Comparison of ENCODE assay signal across 14 cellular contexts in genomic region chr1:215583185-215583692, GRCh38. TPM values are rescaled to one million over a fixed set of nuclear protein-coding genes. Genes with fewer than 3 reads are reported as not detected.
A peak's percentile ranks its signal among the peaks of the same experiment; 100 is the strongest.
DNase-seq lines count a peak whose midpoint lies in the region; ATAC-seq, FAIRE-seq and TF ChIP-seq lines count a peak whose summit lies in the region.
"Had no signal": no experiment of that assay in that cellular context is flagged by ENCODE, and none has a peak within 500 bp of the region (broad histone marks: within the 10 kb centered on the region; RNA-seq: fewer than 3 reads in every experiment).

No MANE protein-coding gene starts in this region.

- DNase-seq in Calu3 (peak; percentile 70), K562 (ENCODE audit: extremely low read depth in 1 of 4, low spot score in 3 of 4) (no peak), kidney tubule cell (ENCODE audit: low spot score) (peak; percentile 80), NCI-H2196 (lab: John Stamatoyannopoulos, UW; ENCODE audit: unreplicated experiment) (no peak), T1000 (lab: John Stamatoyannopoulos, UW) (no peak), mesenteric fat pad (ENCODE audit: low spot score) (no peak), dedifferentiated amniotic fluid mesenchymal stem cell (ENCODE audit: extremely low spot score) (no peak)
- DNase-seq: activated T-cell treated with anti-CD3 and anti-CD28 coated beads, Interleukin-2, amount 50 U/mL, for 1 hour; aorta; naive B cell; spleen had no signal

- CTCF ChIA-PET in Calu3 (lab: Charles Lee), result interaction anchor here (0.5 to 1.1 kb wide), 2 partner anchors 12 to 467 kb away, joined by 4 to 5 read pairs; no protein-coding TSS in a partner anchor
- CTCF ChIA-PET in K562 (lab: Yijun Ruan, JAX; ENCODE audit: low intra/inter-chr PET ratio), result no interaction called here

- no peaks in the 10 kb centered on the region for H4K20me1 ChIP-seq in K562 (replicated peaks; ENCODE audit: control insufficient read depth, insufficient read depth, low read length)

- peaks cover 40% of the 10 kb centered on the region for H3K4me1 Mint-ChIP-seq in Calu3 (ENCODE audit: low read depth, unreplicated experiment)
- H3K4me1 Mint-ChIP-seq: naive B cell had no signal

- no peak for TF ChIP-seq POLR2A in K562 (conservative IDR thresholded peaks at IDR 0.05)

- H3K9me3 ChIP-seq in K562 (replicated peaks; ENCODE audit: control insufficient read depth, insufficient read depth, low read depth, low read length), result no peaks in the 10 kb centered on the region
- H3K9me3 ChIP-seq: Peyer's patch had no signal

- no peaks in the 10 kb centered on the region for H3K27me3 ChIP-seq in K562 (ENCODE audit: control insufficient read depth in 2 of 2, insufficient read depth in 2 of 2, low read length in 2 of 2)
- H3K27me3 ChIP-seq: Peyer's patch, spleen, tibial nerve had no signal

- in situ Hi-C loops in K562 (cut with MboI), result no loop called here

- intact Hi-C loops in Calu3 (cut with micrococcal nuclease; ENCODE audit: unreplicated experiment), result no loop called here
- intact Hi-C loops in K562 (cut with micrococcal nuclease), result no loop called here

- no peak overlapping the region for H3K9ac ChIP-seq in K562 (ENCODE audit: insufficient read depth in 1 of 2, low read depth in 2 of 2, low read length in 2 of 2)

- no peaks in the 10 kb centered on the region for H3K27me3 Mint-ChIP-seq in Calu3 (ENCODE audit: unreplicated experiment)
- H3K27me3 Mint-ChIP-seq: naive B cell had no signal

- no peak for TF ChIP-seq RAD21 in K562 (CRISPR knock-in tag; conservative IDR thresholded peaks at IDR 0.05 in 1 of 2, IDR thresholded peaks at IDR 0.05 in 1 of 2)

- no peak overlapping the region for H3K27ac ChIP-seq in K562 (ENCODE audit: extremely low read depth, low read depth, low read length)
- H3K27ac ChIP-seq: spleen, tibial nerve had no signal

- H3K4me2 ChIP-seq in K562 (ENCODE audit: insufficient read depth, low read length), result no peak overlapping the region

- H3K4me3 ChIP-seq in K562, result no peak overlapping the region
- H3K4me3 ChIP-seq: Peyer's patch, spleen, tibial nerve had no signal

- no peaks in the 10 kb centered on the region for H3K4me1 ChIP-seq in K562 (replicated peaks in 1 of 2; ENCODE audit: control insufficient read depth in 2 of 2, insufficient read depth in 2 of 2, low read length in 2 of 2)
- H3K4me1 ChIP-seq: spleen had no signal

- no peak for TF ChIP-seq EP300 in K562 (IDR thresholded peaks at IDR 0.05; ENCODE audit: low read length)

- POLR2A ChIA-PET in K562 (lab: Yijun Ruan, JAX), result interaction anchor here (1.1 kb wide), 1 partner anchor 9 kb away, joined by 4 read pairs; no protein-coding TSS in a partner anchor

- H3K9me1 ChIP-seq in K562 (ENCODE audit: control insufficient read depth, insufficient read depth, low read length), result no peaks in the 10 kb centered on the region

- TF ChIP-seq CTCF in Calu3 (IDR thresholded peaks at IDR 0.05; ENCODE audit: unreplicated experiment) (no peak), K562 (IDR thresholded peaks at IDR 0.05 in 2 of 3, conservative IDR thresholded peaks at IDR 0.05 in 1 of 3; ENCODE audit: insufficient read depth in 2 of 3, low read depth in 1 of 3, low read length in 3 of 3) (no peak)

- peak; percentile 47 for ATAC-seq in HG02610 (IDR thresholded peaks at IDR 0.05; ENCODE audit: unreplicated experiment)
- ATAC-seq in K562, result no peak; the same call in none of the 3 replicates

- no peak overlapping the region for H2AFZ ChIP-seq in K562 (ENCODE audit: low read depth, low read length)

- FAIRE-seq in K562 (lab: Jason Lieb, UNC), result no peak

- peaks cover 74% of the 10 kb centered on the region for H3K36me3 ChIP-seq in K562 (ENCODE audit: control insufficient read depth, insufficient read depth, low read length)

- no peaks in the 10 kb centered on the region for H3K79me2 ChIP-seq in K562 (ENCODE audit: control insufficient read depth, insufficient read depth, low read length)

- BruUV-seq in Calu3 (replicated peaks; lab: Mats Ljungman, UMichigan) (no TSS peak), K562 (replicated peaks; lab: Mats Ljungman, UMichigan) (no TSS peak)

- peaks cover 51% of the 10 kb centered on the region for H3K36me3 Mint-ChIP-seq in Calu3 (ENCODE audit: insufficient read depth, unreplicated experiment)

- 85% methylated on average over 5 of the region's 5 CpGs for WGBS in K562 (ENCODE audit: insufficient coverage, low coverage, missing lambda C conversion rate)

- H3K27ac Mint-ChIP-seq in Calu3 (ENCODE audit: unreplicated experiment), result peak overlapping the region; percentile 71
- H3K27ac Mint-ChIP-seq: naive B cell had no signal

- no peaks in the 10 kb centered on the region for H3K9me3 Mint-ChIP-seq in Calu3 (ENCODE audit: low read depth, unreplicated experiment)

- peak overlapping the region; percentile 51 for H3K4me3 Mint-ChIP-seq in Calu3 (ENCODE audit: low read depth, unreplicated experiment)
- H3K4me3 Mint-ChIP-seq: naive B cell had no signal

TF ChIP-seq in K562, 482 proteins besides CTCF, POLR2A, EP300 and RAD21:
- no peak for TF ChIP-seq E4F1 (CRISPR knock-in tag; IDR thresholded peaks at IDR 0.05; ENCODE audit: borderline replicate concordance)
- no peak for TF ChIP-seq NR2C1 (IDR thresholded peaks at IDR 0.05)
- peak; percentile 62 for TF ChIP-seq NR2C1 (tag; IDR thresholded peaks at IDR 0.05)

RNA-seq across cellular contexts. Expression of gene KCTD3, which starts 16.1 kb away (rescaled TPM):
- total RNA-seq in Calu3 (2022) (48.8 and 50.2 TPM in 2 replicates), K562 (2014; rRNA removed) (29.7 and 33.5 TPM in 2 replicates), K562 (2014; rRNA removed; fragmentation: Illumina TruSeq; extraction: Trizol) (53.1 and 59.2 TPM in 2 replicates), K562 (2015; rRNA removed; fragmentation: Illumina TruSeq; extraction: Trizol) (44.2 and 44.3 TPM in 2 replicates), K562 (2021) (43.3 and 48.3 TPM in 2 replicates), mesenteric fat pad (40.3 TPM)
- 38.4 and 84.2 TPM in 2 replicates for total RNA-seq in K562 (2011; cell fraction: chromatin; rRNA removed; ENCODE audit: low replicate concordance)
- 15.7 and 21.7 TPM in 2 replicates for total RNA-seq in K562 (2011; cell fraction: nucleolus; rRNA removed)
- total RNA-seq in K562 (2011; cell fraction: nucleoplasm; rRNA removed), result 36.2 and 40.0 TPM in 2 replicates
- polyA plus RNA-seq in K562 (2011; rRNA removed) (67.6 and 77.1 TPM in 2 replicates), K562 (2014; fragmentation: Illumina TruSeq; extraction: Trizol) (45.7 and 49.4 TPM in 2 replicates), K562 (2014; fragmentation: Nextera tagmentation; extraction: Ambion mirVana) (10 to 100 TPM; 12.8 to 18.2 TPM), K562 (2014; rRNA removed) (34.1 and 35.3 TPM in 2 replicates)
- polyA plus RNA-seq in K562 (2011; cell fraction: cytosol; rRNA removed), result 31.7 and 37.5 TPM in 2 replicates
- 60.9 and 85.8 TPM in 2 replicates for polyA plus RNA-seq in K562 (2011; cell fraction: nucleus; rRNA removed)
- 19.2 and 28.5 TPM in 2 replicates for polyA plus RNA-seq in K562 (2012)
- 147 and 156 TPM in 2 replicates for polyA minus RNA-seq in K562 (2011; rRNA and poly(A)+ RNA removed)
- polyA minus RNA-seq in K562 (2011; cell fraction: cytosol; rRNA and poly(A)+ RNA removed), result 42.2 and 49.9 TPM in 2 replicates
- polyA minus RNA-seq in K562 (2011; cell fraction: nucleus; rRNA and poly(A)+ RNA removed), result 33.0 and 65.3 TPM in 2 replicates

Comparison
In these comparisons a context has a peak if more than half of its experiments do, and no peak if none do; other contexts are left out.
1. DNase-seq: peak in Calu3 (single experiment) and kidney tubule cell (single experiment); none in K562 (0 of 4), NCI-H2196 (single experiment), T1000 (single experiment), mesenteric fat pad (single experiment) and dedifferentiated amniotic fluid mesenchymal stem cell (single experiment).